ENCODE assay signal across 21 cellular contexts in genomic region chr4:177789610-177790009, GRCh38.
"Had no signal": no experiment of that assay in that cellular context is flagged by ENCODE, and none has a peak within 500 bp of the region (broad histone marks: within the 10 kb centered on the region; RNA-seq: fewer than 3 reads in every experiment).

No MANE protein-coding gene starts in this region.

- DNase-seq: effector CD4-positive, alpha-beta T cell; erythroblast; foreskin keratinocyte; kidney; left cardiac atrium; left ventricle myocardium inferior; lower lobe of right lung; naive thymus-derived CD4-positive, alpha-beta T cell; posterior cingulate gyrus; stimulated activated CD4-positive, alpha-beta T cell treated with anti-CD3 and anti-CD28 coated beads, Interleukin-2, amount 100 ng/mL, for 48 hours; stimulated activated CD8-positive, alpha-beta memory T cell treated with anti-CD3 and anti-CD28 coated beads, Interleukin-4, amount 100 ng/mL, for 48 hours; tibial artery; upper lobe of left lung; uterus had no signal

- H3K27ac ChIP-seq: coronary artery, foreskin keratinocyte, left ventricle myocardium inferior, lower lobe of right lung, tibial artery, upper lobe of left lung, uterus had no signal

- H3K4me3 Mint-ChIP-seq: endodermal cell; memory B cell; naive thymus-derived CD4-positive, alpha-beta T cell; stimulated activated effector memory CD8-positive, alpha-beta T cell treated with anti-CD3 and anti-CD28 coated beads, Interleukin-12 subunit alpha, Interleukin-12 subunit beta, amount 100 ng/mL, for 72 hours; stimulated activated naive CD8-positive, alpha-beta T cell treated with anti-CD3 and anti-CD28 coated beads, Interleukin-15, Interleukin-2, amounts not matched to agents 100 ng/mL and 50 ng/mL, for 24 hours had no signal

- H3K9me3 Mint-ChIP-seq: endodermal cell; stimulated activated effector memory CD8-positive, alpha-beta T cell treated with anti-CD3 and anti-CD28 coated beads, Interleukin-12 subunit alpha, Interleukin-12 subunit beta, amount 100 ng/mL, for 72 hours had no signal

- H3K36me3 ChIP-seq: left ventricle myocardium inferior, lower lobe of right lung, tibial artery, upper lobe of left lung, uterus had no signal

- H3K27me3 ChIP-seq: foreskin keratinocyte, tibial artery, upper lobe of left lung, uterus had no signal

- H3K4me1 ChIP-seq: foreskin keratinocyte, left ventricle myocardium inferior, lower lobe of right lung, tibial artery, upper lobe of left lung, uterus had no signal

- H3K27me3 Mint-ChIP-seq: memory B cell; naive thymus-derived CD4-positive, alpha-beta T cell had no signal

- H3K9me3 ChIP-seq: lower lobe of right lung, tibial artery, upper lobe of left lung, uterus had no signal

- H3K4me1 Mint-ChIP-seq: memory B cell; naive thymus-derived CD4-positive, alpha-beta T cell; stimulated activated effector memory CD8-positive, alpha-beta T cell treated with anti-CD3 and anti-CD28 coated beads, Interleukin-12 subunit alpha, Interleukin-12 subunit beta, amount 100 ng/mL, for 72 hours had no signal

- ATAC-seq: foreskin keratinocyte; left cardiac atrium; lower lobe of right lung; naive thymus-derived CD4-positive, alpha-beta T cell; stimulated activated effector memory CD8-positive, alpha-beta T cell treated with anti-CD3 and anti-CD28 coated beads, Interleukin-12 subunit alpha, Interleukin-12 subunit beta, amount 100 ng/mL, for 72 hours had no signal

- FAIRE-seq: endothelial cell of umbilical vein, kidney, small intestine had no signal

- H3K4me3 ChIP-seq: coronary artery, left ventricle myocardium inferior, lower lobe of right lung, tibial artery, upper lobe of left lung, uterus had no signal

- H3K27ac Mint-ChIP-seq: endodermal cell; memory B cell; naive thymus-derived CD4-positive, alpha-beta T cell; stimulated activated effector memory CD8-positive, alpha-beta T cell treated with anti-CD3 and anti-CD28 coated beads, Interleukin-12 subunit alpha, Interleukin-12 subunit beta, amount 100 ng/mL, for 72 hours; stimulated activated naive CD8-positive, alpha-beta T cell treated with anti-CD3 and anti-CD28 coated beads, Interleukin-15, Interleukin-2, amounts not matched to agents 100 ng/mL and 50 ng/mL, for 24 hours had no signal

- H3K36me3 Mint-ChIP-seq: memory B cell; naive thymus-derived CD4-positive, alpha-beta T cell; stimulated activated effector memory CD8-positive, alpha-beta T cell treated with anti-CD3 and anti-CD28 coated beads, Interleukin-12 subunit alpha, Interleukin-12 subunit beta, amount 100 ng/mL, for 72 hours had no signal
